ENCODE assay signal across 8 cellular contexts in genomic region chr4:158211288-158211687, GRCh38. TPM values are rescaled to one million over a fixed set of nuclear protein-coding genes. Genes with fewer than 3 reads are reported as not detected.
DNase-seq lines count a peak whose midpoint lies in the region; ATAC-seq, FAIRE-seq and TF ChIP-seq lines count a peak whose summit lies in the region.

No MANE protein-coding gene starts in this region.

- no peak for DNase-seq in activated naive CD4-positive, alpha-beta T cell treated with anti-CD3 and anti-CD28 coated beads for 36 hours
- no peak for DNase-seq in activated naive CD4-positive, alpha-beta T cell treated with anti-CD3 and anti-CD28 coated beads, Interleukin-2, amount 50 U/mL, for 72 hours (ENCODE audit: low spot score in 2 of 2)
- DNase-seq in K562 (ENCODE audit: extremely low read depth in 1 of 4, low spot score in 3 of 4): peak in 2 of 4 experiments; percentile 31 to 53
- no peak for DNase-seq in lower lobe of right lung
- no peak for DNase-seq in type B pancreatic cell (ENCODE audit: extremely low spot score, unreplicated experiment)
- DNase-seq in activated CD4-positive, CD25-positive, alpha-beta regulatory T cell treated with anti-CD3 and anti-CD28 coated beads, Interleukin-2, amount 50 U/mL, for 72 hours: no peak
- no peak for DNase-seq in NCI-H526 treated with DMSO at 0.1 percent for 48 hours (lab: John Stamatoyannopoulos, UW)

- no peak for TF ChIP-seq RAD21 in K562 (CRISPR knock-in tag; conservative IDR thresholded peaks at IDR 0.05 in 1 of 2, IDR thresholded peaks at IDR 0.05 in 1 of 2)

- no peaks in the 10 kb centered on the region for H3K36me3 Mint-ChIP-seq in activated naive CD4-positive, alpha-beta T cell treated with anti-CD3 and anti-CD28 coated beads for 36 hours (ENCODE audit: low read depth)
- peaks cover 0 to 6% of the 10 kb centered on the region in 2 donors for H3K36me3 Mint-ChIP-seq in activated naive CD4-positive, alpha-beta T cell treated with anti-CD3 and anti-CD28 coated beads, Interleukin-2, amount 50 U/mL, for 72 hours
- peaks cover 4% of the 10 kb centered on the region for H3K36me3 Mint-ChIP-seq in type B pancreatic cell

- H3K9me3 ChIP-seq in K562 (replicated peaks; ENCODE audit: control insufficient read depth, insufficient read depth, low read depth, low read length) (no peaks in the 10 kb centered on the region), lower lobe of right lung (no peaks in the 10 kb centered on the region)

- in situ Hi-C loops in K562 (cut with MboI): no loop called here

- H3K27me3 ChIP-seq in K562 (ENCODE audit: control insufficient read depth in 2 of 2, insufficient read depth in 2 of 2, low read length in 2 of 2) (no peaks in the 10 kb centered on the region), lower lobe of right lung (ENCODE audit: low read depth) (no peaks in the 10 kb centered on the region)

- peaks cover 26% of the 10 kb centered on the region for H3K27me3 Mint-ChIP-seq in activated naive CD4-positive, alpha-beta T cell treated with anti-CD3 and anti-CD28 coated beads for 36 hours (ENCODE audit: low read depth)
- H3K27me3 Mint-ChIP-seq in type B pancreatic cell: no peaks in the 10 kb centered on the region

- FAIRE-seq in K562 (lab: Jason Lieb, UNC): peak; percentile 58

- H3K4me1 Mint-ChIP-seq in activated naive CD4-positive, alpha-beta T cell treated with anti-CD3 and anti-CD28 coated beads for 36 hours (ENCODE audit: low read depth): peaks cover 21% of the 10 kb centered on the region
- H3K4me1 Mint-ChIP-seq in type B pancreatic cell (ENCODE audit: unreplicated experiment): peaks cover 16% of the 10 kb centered on the region

- peak overlapping the region; percentile 80 for H3K4me2 ChIP-seq in K562 (ENCODE audit: insufficient read depth, low read length)

- no peaks in the 10 kb centered on the region for H4K20me1 ChIP-seq in K562 (replicated peaks; ENCODE audit: control insufficient read depth, insufficient read depth, low read length)

- H3K27ac Mint-ChIP-seq in activated naive CD4-positive, alpha-beta T cell treated with anti-CD3 and anti-CD28 coated beads for 36 hours: no peak overlapping the region
- no peak overlapping the region for H3K27ac Mint-ChIP-seq in activated naive CD4-positive, alpha-beta T cell treated with anti-CD3 and anti-CD28 coated beads, Interleukin-2, amount 50 U/mL, for 72 hours
- peak overlapping the region; percentile 82 for H3K27ac Mint-ChIP-seq in type B pancreatic cell

- intact Hi-C loops in activated naive CD4-positive, alpha-beta T cell treated with anti-CD3 and anti-CD28 coated beads for 36 hours (cut with micrococcal nuclease): loop anchor here (5.0 kb wide), 1 partner anchor 461 kb away; the partner anchor contains the start of genes C4orf46 and ETFDH
- intact Hi-C loops in K562 (cut with micrococcal nuclease) (loop anchor here (2.0 kb wide), 1 partner anchor 14 kb away; no protein-coding TSS in a partner anchor), lower lobe of right lung (cut with DNase I) (no loop called here)

- H3K79me2 ChIP-seq in K562 (ENCODE audit: control insufficient read depth, insufficient read depth, low read length): peaks cover 8% of the 10 kb centered on the region; the same call in 1 of the 3 replicates

- H3K4me3 ChIP-seq in K562 (peak overlapping the region; percentile 40), lower lobe of right lung (peak overlapping the region; percentile 49)

- peak overlapping the region in 1 of 2 experiments; percentile 81; a peak in 2 of 4 replicates for H3K9ac ChIP-seq in K562 (ENCODE audit: insufficient read depth in 1 of 2, low read depth in 2 of 2, low read length in 2 of 2)

- ATAC-seq in activated naive CD4-positive, alpha-beta T cell treated with anti-CD3 and anti-CD28 coated beads, Interleukin-2, amount 50 U/mL, for 72 hours: no peak
- peak; percentile 32 for ATAC-seq in K562
- no peak for ATAC-seq in lower lobe of right lung
- ATAC-seq in HG02642 (IDR thresholded peaks at IDR 0.05; ENCODE audit: poor library complexity, unreplicated experiment): no peak

- CTCF ChIA-PET in activated naive CD4-positive, alpha-beta T cell treated with anti-CD3 and anti-CD28 coated beads for 36 hours (lab: Charles Lee): interaction anchor here (1.0 kb wide), 1 partner anchor 16 kb away, joined by 3 read pairs; no protein-coding TSS in a partner anchor
- CTCF ChIA-PET in K562 (lab: Yijun Ruan, JAX; ENCODE audit: low intra/inter-chr PET ratio): no interaction called here

- no TSS peak for BruUV-seq in K562 (replicated peaks; lab: Mats Ljungman, UMichigan)

- H2AFZ ChIP-seq in K562 (ENCODE audit: low read depth, low read length): peak overlapping the region; percentile 95

- POLR2A ChIA-PET in K562 (lab: Yijun Ruan, JAX): no interaction called here

- H3K4me3 Mint-ChIP-seq in activated naive CD4-positive, alpha-beta T cell treated with anti-CD3 and anti-CD28 coated beads for 36 hours: peak overlapping the region; percentile 14
- peak overlapping the region; percentile 84 for H3K4me3 Mint-ChIP-seq in type B pancreatic cell

- no peak for TF ChIP-seq POLR2A in K562 (conservative IDR thresholded peaks at IDR 0.05)

- peak overlapping the region; percentile 86; the same call in 2 of the 3 replicates for H3K27ac ChIP-seq in K562 (ENCODE audit: extremely low read depth, low read depth, low read length)
- no peak overlapping the region for H3K27ac ChIP-seq in lower lobe of right lung

- TF ChIP-seq EP300 in K562 (IDR thresholded peaks at IDR 0.05; ENCODE audit: low read length): no peak

- H3K9me1 ChIP-seq in K562 (ENCODE audit: control insufficient read depth, insufficient read depth, low read length): no peaks in the 10 kb centered on the region

- H3K9me3 Mint-ChIP-seq in activated naive CD4-positive, alpha-beta T cell treated with anti-CD3 and anti-CD28 coated beads for 36 hours: no peaks in the 10 kb centered on the region
- H3K9me3 Mint-ChIP-seq in activated naive CD4-positive, alpha-beta T cell treated with anti-CD3 and anti-CD28 coated beads, Interleukin-2, amount 50 U/mL, for 72 hours: no peaks in the 10 kb centered on the region
- H3K9me3 Mint-ChIP-seq in type B pancreatic cell: no peaks in the 10 kb centered on the region

- no peak for TF ChIP-seq CTCF in K562 (IDR thresholded peaks at IDR 0.05 in 2 of 3, conservative IDR thresholded peaks at IDR 0.05 in 1 of 3; ENCODE audit: insufficient read depth in 2 of 3, low read depth in 1 of 3, low read length in 3 of 3)
- TF ChIP-seq CTCF in lower lobe of right lung (IDR thresholded peaks at IDR 0.05): no peak
- TF ChIP-seq CTCF in type B pancreatic cell (conservative IDR thresholded peaks at IDR 0.05): no peak

- peaks cover 4 to 8% of the 10 kb centered on the region in 2 experiments; a peak in 3 of 5 replicates for H3K4me1 ChIP-seq in K562 (replicated peaks in 1 of 2; ENCODE audit: control insufficient read depth in 2 of 2, insufficient read depth in 2 of 2, low read length in 2 of 2)
- peaks cover 16% of the 10 kb centered on the region for H3K4me1 ChIP-seq in lower lobe of right lung

- peaks cover 10% of the 10 kb centered on the region; the same call in 1 of the 3 replicates for H3K36me3 ChIP-seq in K562 (ENCODE audit: control insufficient read depth, insufficient read depth, low read length)
- H3K36me3 ChIP-seq in lower lobe of right lung: no peaks in the 10 kb centered on the region

RNA-seq across cellular contexts. Expression of gene TMEM144, which starts 1.0 kb away (rescaled TPM):
- under 1 TPM in 1 of 2 experiments, not detected in 1; 0.31 TPM for total RNA-seq in activated naive CD4-positive, alpha-beta T cell treated with anti-CD3 and anti-CD28 coated beads for 36 hours
- total RNA-seq in activated naive CD4-positive, alpha-beta T cell treated with anti-CD3 and anti-CD28 coated beads, Interleukin-2, amount 50 U/mL, for 72 hours: under 1 TPM; 0.60 to 0.71 TPM
- total RNA-seq in K562 (2011; cell fraction: chromatin; rRNA removed; ENCODE audit: low replicate concordance): 14.2 and 28.3 TPM in 2 replicates
- 10.7 and 11.6 TPM in 2 replicates for total RNA-seq in K562 (2011; cell fraction: nucleolus; rRNA removed)
- total RNA-seq in K562 (2011; cell fraction: nucleoplasm; rRNA removed): 18.3 and 32.6 TPM in 2 replicates
- total RNA-seq in K562 (2014; rRNA removed) (4.0 and 6.0 TPM in 2 replicates), K562 (2014; rRNA removed; fragmentation: Illumina TruSeq; extraction: Trizol) (9.5 and 10.2 TPM in 2 replicates), K562 (2015; rRNA removed; fragmentation: Illumina TruSeq; extraction: Trizol) (11.6 and 12.0 TPM in 2 replicates), K562 (2021) (6.8 and 7.8 TPM in 2 replicates), lower lobe of right lung (13.1 TPM), type B pancreatic cell (ENCODE audit: low replicate concordance) (7.1 and 12.8 TPM in 2 replicates)
- polyA plus RNA-seq in K562 (2011; rRNA removed) (4.4 and 7.0 TPM in 2 replicates), K562 (2014; fragmentation: Illumina TruSeq; extraction: Trizol) (6.1 TPM in 2 replicates), K562 (2014; fragmentation: Nextera tagmentation; extraction: Ambion mirVana) (1 to 10 TPM; 5.9 to 6.0 TPM), K562 (2014; rRNA removed) (4.3 and 5.1 TPM in 2 replicates)
- 2.1 and 2.5 TPM in 2 replicates for polyA plus RNA-seq in K562 (2011; cell fraction: cytosol; rRNA removed)
- 4.4 and 5.0 TPM in 2 replicates for polyA plus RNA-seq in K562 (2011; cell fraction: nucleus; rRNA removed)
- 7.9 and 8.7 TPM in 2 replicates for polyA plus RNA-seq in K562 (2012)
- 11.3 and 13.9 TPM in 2 replicates for polyA minus RNA-seq in K562 (2011; rRNA and poly(A)+ RNA removed)
- polyA minus RNA-seq in K562 (2011; cell fraction: cytosol; rRNA and poly(A)+ RNA removed): 4.7 and 5.6 TPM in 2 replicates
- 19.3 TPM in 2 replicates for polyA minus RNA-seq in K562 (2011; cell fraction: nucleus; rRNA and poly(A)+ RNA removed)

RNA-seq across cellular contexts. Expression of gene GASK1B, which starts 38.5 kb away (rescaled TPM):
- total RNA-seq in activated naive CD4-positive, alpha-beta T cell treated with anti-CD3 and anti-CD28 coated beads for 36 hours: not detected
- not detected for total RNA-seq in activated naive CD4-positive, alpha-beta T cell treated with anti-CD3 and anti-CD28 coated beads, Interleukin-2, amount 50 U/mL, for 72 hours
- total RNA-seq in K562 (2011; cell fraction: chromatin; rRNA removed; ENCODE audit: low replicate concordance): 0.56 and 2.1 TPM in 2 replicates
- total RNA-seq in K562 (2011; cell fraction: nucleolus; rRNA removed): 0.26 and 0.33 TPM in 2 replicates
- 0.61 and 0.81 TPM in 2 replicates for total RNA-seq in K562 (2011; cell fraction: nucleoplasm; rRNA removed)
- total RNA-seq in K562 (2014; rRNA removed) (0.41 and 0.49 TPM in 2 replicates), K562 (2014; rRNA removed; fragmentation: Illumina TruSeq; extraction: Trizol) (1.2 and 1.4 TPM in 2 replicates), K562 (2015; rRNA removed; fragmentation: Illumina TruSeq; extraction: Trizol) (0.76 and 0.79 TPM in 2 replicates), K562 (2021) (1.1 and 1.6 TPM in 2 replicates), lower lobe of right lung (22.7 TPM), type B pancreatic cell (ENCODE audit: low replicate concordance) (37.0 and 37.1 TPM in 2 replicates)
- polyA plus RNA-seq in K562 (2011; rRNA removed) (0.13 and 3.7 TPM in 2 replicates), K562 (2014; fragmentation: Illumina TruSeq; extraction: Trizol) (0.79 and 1.2 TPM in 2 replicates), K562 (2014; fragmentation: Nextera tagmentation; extraction: Ambion mirVana) (under 1 TPM; 0.15 to 0.32 TPM), K562 (2014; rRNA removed) (0.61 and 1.2 TPM in 2 replicates)
- 0.03 and 1.7 TPM in 2 replicates for polyA plus RNA-seq in K562 (2011; cell fraction: cytosol; rRNA removed)
- polyA plus RNA-seq in K562 (2011; cell fraction: nucleus; rRNA removed): 0.14 and 6.8 TPM in 2 replicates
- 0.61 and 0.98 TPM in 2 replicates for polyA plus RNA-seq in K562 (2012)
- polyA minus RNA-seq in K562 (2011; rRNA and poly(A)+ RNA removed): 0.32 and 9.7 TPM in 2 replicates
- polyA minus RNA-seq in K562 (2011; cell fraction: cytosol; rRNA and poly(A)+ RNA removed): 2.7 TPM in 1 of 2 replicates, not detected in the other
- polyA minus RNA-seq in K562 (2011; cell fraction: nucleus; rRNA and poly(A)+ RNA removed): 0.54 and 13.3 TPM in 2 replicates
